ENCODE assay signal across 12 cellular contexts in the genomic region with DNA sequence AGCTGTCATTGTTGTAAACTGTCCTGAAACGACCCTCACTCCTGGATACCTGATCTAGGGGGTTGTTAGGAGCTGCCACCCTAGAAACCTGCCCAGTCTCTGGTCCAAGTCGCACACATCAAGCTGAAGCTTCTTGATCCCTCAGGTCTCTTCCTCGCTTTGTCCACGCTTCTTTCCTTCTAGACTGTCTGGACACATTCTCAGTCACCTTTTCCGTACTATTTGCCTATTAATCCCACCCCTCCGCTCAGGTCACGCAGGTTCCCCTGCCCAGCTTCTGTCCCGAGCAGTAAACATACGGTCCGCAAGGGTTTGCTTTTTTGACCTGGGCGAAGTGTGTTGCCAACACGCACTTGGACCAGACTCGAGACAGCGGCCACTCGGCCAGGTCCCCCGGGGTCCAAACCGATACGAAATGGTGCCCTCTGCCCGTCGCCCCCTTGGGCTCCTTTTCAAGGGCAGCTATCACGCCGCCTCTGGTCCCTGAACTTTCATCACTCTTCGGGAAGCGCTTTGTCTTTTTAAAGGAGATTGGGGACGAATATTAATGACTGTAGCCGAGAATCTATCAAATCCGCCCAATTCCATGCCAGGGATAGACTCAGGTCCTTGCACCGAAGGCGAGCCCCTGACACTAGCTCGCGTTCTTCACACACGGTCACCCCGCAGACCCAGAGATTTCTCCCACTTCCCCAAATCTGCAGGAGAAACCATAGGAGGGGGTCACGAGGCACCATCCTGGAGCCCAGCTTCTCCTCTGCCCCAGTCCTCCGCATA. TPM values are rescaled to one million over a fixed set of nuclear protein-coding genes. Genes with fewer than 3 reads are reported as not detected.
DNase-seq lines count a peak whose midpoint lies in the region; ATAC-seq and TF ChIP-seq lines count a peak whose summit lies in the region.
"Had no signal": no experiment of that assay in that cellular context is flagged by ENCODE, and none has a peak within 500 bp of the region (broad histone marks: within the 10 kb centered on the region; RNA-seq: fewer than 3 reads in every experiment).

No MANE protein-coding gene starts in this region.

- no peak overlapping the region for H4K5ac ChIP-seq in IMR-90 (ENCODE audit: low read depth, low read length)

- H3K9me1 ChIP-seq in IMR-90 (ENCODE audit: insufficient read depth, low read length): no peaks in the 10 kb centered on the region; the same call in 1 of the 2 replicates

- no peaks in the 10 kb centered on the region for H3K36me3 ChIP-seq in IMR-90 (ENCODE audit: control insufficient read depth, insufficient read depth, low read length)
- H3K36me3 ChIP-seq in ectodermal cell (ENCODE audit: control insufficient read depth, insufficient read depth, low read length): no peaks in the 10 kb centered on the region
- H3K36me3 ChIP-seq in right lobe of liver: no peaks in the 10 kb centered on the region
- no peaks in the 10 kb centered on the region for H3K36me3 ChIP-seq in spleen

- H2BK20ac ChIP-seq in IMR-90 (ENCODE audit: low read depth, low read length): no peak overlapping the region

- TF ChIP-seq CTCF in IMR-90 (conservative IDR thresholded peaks at IDR 0.05; ENCODE audit: low read depth, low read length) (no peak), right lobe of liver (IDR thresholded peaks at IDR 0.05) (no peak), spleen (IDR thresholded peaks at IDR 0.05 in 8 of 11, conservative IDR thresholded peaks at IDR 0.05 in 3 of 11) (no peak)

- H4K20me1 ChIP-seq in IMR-90 (ENCODE audit: insufficient read depth, low read length): no peaks in the 10 kb centered on the region

- no peaks in the 10 kb centered on the region for H3K4me1 ChIP-seq in IMR-90 (ENCODE audit: control insufficient read depth, insufficient read depth, low read length)
- H3K4me1 ChIP-seq in ectodermal cell (ENCODE audit: control insufficient read depth, insufficient read depth, low read length): peaks cover 5% of the 10 kb centered on the region
- peaks cover 0 to 10% (median 3%) of the 10 kb centered on the region in 4 donors for H3K4me1 ChIP-seq in right lobe of liver
- H3K4me1 ChIP-seq in spleen: peaks cover 0 to 15% (median 5%) of the 10 kb centered on the region in 6 donors

- H4K8ac ChIP-seq in IMR-90 (ENCODE audit: low read depth in 2 of 2, low read length in 2 of 2): no peak overlapping the region

- H3K4ac ChIP-seq in IMR-90 (ENCODE audit: low read depth, low read length): no peak overlapping the region

- 37% methylated on average over 12 of the region's 35 CpGs; no CpG with 5 or more reads in 1 of the 2 experiments for WGBS in IMR-90 (ENCODE audit: extremely low coverage in 2 of 2, insufficient read length in 1 of 2), 2 experiments
- 78 to 79% methylated on average over 35 of the region's 35 CpGs for WGBS in ectodermal cell, 2 experiments
- 37% methylated on average over 25 of the region's 35 CpGs for WGBS in right lobe of liver (ENCODE audit: insufficient coverage, low coverage, low lambda C conversion rate, missing lambda C conversion rate)
- WGBS in spleen, 5 donors: 25 to 52% (median 29%) methylated on average over 29 to 35 of the region's 35 CpGs

- DNase-seq in IMR-90 (no peak), right lobe of liver (peak in 1 of 3 donors; percentile 49), spleen (peak; percentile 51), T-cell (no peak), NCI-H526 (lab: John Stamatoyannopoulos, UW) (no peak)
- no peak for DNase-seq in activated CD4-positive, alpha-beta T cell treated with anti-CD3 and anti-CD28 coated beads for 1 hour
- DNase-seq: activated B cell treated with CpG ODN at 0.5 μM for 24 hours; activated naive CD4-positive, alpha-beta T cell treated with anti-CD3 and anti-CD28 coated beads, Interleukin-2, amount 50 U/mL, for 16 hours; DND-41; stimulated activated CD8-positive, alpha-beta memory T cell treated with anti-CD3 and anti-CD28 coated beads, Interleukin-4, amount 100 ng/mL, for 48 hours had no signal

- no peak overlapping the region for H3K4me3 Mint-ChIP-seq in T-cell
- H3K4me3 Mint-ChIP-seq: activated B cell treated with CpG ODN at 0.5 μM for 24 hours had no signal

- H3K79me1 ChIP-seq in IMR-90 (ENCODE audit: low read depth in 1 of 2, low read length in 2 of 2): no peaks in the 10 kb centered on the region

- no peak overlapping the region for H2BK15ac ChIP-seq in IMR-90 (ENCODE audit: low read depth, low read length)

- peaks cover 0 to 2% (median 0%) of the 10 kb centered on the region in 3 donors for H3K4me1 Mint-ChIP-seq in T-cell
- H3K4me1 Mint-ChIP-seq: activated B cell treated with CpG ODN at 0.5 μM for 24 hours had no signal

- H2BK5ac ChIP-seq in IMR-90 (ENCODE audit: low read depth, low read length, poor library complexity, severe bottlenecking): no peak overlapping the region

- no peak overlapping the region for H4K91ac ChIP-seq in IMR-90 (ENCODE audit: insufficient read depth, low read depth, low read length)

- TF ChIP-seq RAD21 in IMR-90 (IDR thresholded peaks at IDR 0.05; ENCODE audit: low read length): no peak

- H2AK9ac ChIP-seq in IMR-90 (replicated peaks; ENCODE audit: low read depth, low read length, poor library complexity): no peak overlapping the region

- no peak overlapping the region for H3K18ac ChIP-seq in IMR-90 (ENCODE audit: low read depth, low read length)

- H3K9me3 Mint-ChIP-seq in T-cell: peaks cover 0 to 4% (median 0%) of the 10 kb centered on the region in 3 donors
- H3K9me3 Mint-ChIP-seq: activated B cell treated with CpG ODN at 0.5 μM for 24 hours had no signal

- peaks cover 26 to 33% of the 10 kb centered on the region in 2 donors for H3K27me3 Mint-ChIP-seq in T-cell

- no peak overlapping the region for H3K27ac Mint-ChIP-seq in T-cell
- H3K27ac Mint-ChIP-seq: activated B cell treated with CpG ODN at 0.5 μM for 24 hours had no signal

- H3K9me3 ChIP-seq in IMR-90 (ENCODE audit: control insufficient read depth, insufficient read depth, low read length): peaks cover 2% of the 10 kb centered on the region; the same call in 1 of the 2 replicates
- no peaks in the 10 kb centered on the region for H3K9me3 ChIP-seq in ectodermal cell (ENCODE audit: control insufficient read depth, low read length)
- no peaks in the 10 kb centered on the region for H3K9me3 ChIP-seq in right lobe of liver
- no peaks in the 10 kb centered on the region for H3K9me3 ChIP-seq in spleen

- TF ChIP-seq POLR2A in IMR-90 (IDR thresholded peaks at IDR 0.05; ENCODE audit: low read depth, low read length): no peak
- TF ChIP-seq POLR2A in right lobe of liver (IDR thresholded peaks at IDR 0.05): no peak
- TF ChIP-seq POLR2A in spleen (IDR thresholded peaks at IDR 0.05): no peak

- intact Hi-C loops in IMR-90 (cut with micrococcal nuclease) (loop anchor here (5.0 kb wide), 1 partner anchor 152 kb away; no protein-coding TSS in a partner anchor), right lobe of liver (cut with DNase I) (no loop called here), spleen (cut with DNase I; ENCODE audit: low total_unique reads) (no loop called here)

- no TSS peak for BruUV-seq in IMR-90 (replicated peaks; lab: Mats Ljungman, UMichigan)

- dilution Hi-C loops in IMR-90 (cut with HindIII; ENCODE audit: low sequenced_read_pairs, unreplicated experiment): no loop called here

- H3K14ac ChIP-seq in IMR-90 (replicated peaks; ENCODE audit: low read depth, low read length): no peak overlapping the region

- H3K9ac ChIP-seq in IMR-90 (ENCODE audit: low read depth, low read length): no peak overlapping the region

- no peak overlapping the region for H3K56ac ChIP-seq in IMR-90 (ENCODE audit: extremely low read depth, insufficient read depth, low read length)

- H3K4me3 ChIP-seq in IMR-90 (ENCODE audit: insufficient read depth, low read depth, low read length) (no peak overlapping the region), ectodermal cell (ENCODE audit: insufficient read depth, low read depth, low read length) (peak overlapping the region; percentile 36), right lobe of liver (peak overlapping the region in 2 of 3 donors; percentile 32 to 46), spleen (peak overlapping the region in 7 of 8 donors; percentile 0 to 61 (median 32))

- no peak overlapping the region for H3K23ac ChIP-seq in IMR-90 (ENCODE audit: low read depth, low read length)

- no peaks in the 10 kb centered on the region for H3K36me3 Mint-ChIP-seq in T-cell

- CTCF ChIA-PET in IMR-90 (lab: Yijun Ruan, JAX): no interaction called here
- CTCF ChIA-PET in T-cell (lab: Charles Lee): no interaction called here

- POLR2A ChIA-PET in IMR-90 (lab: Charles Lee; ENCODE audit: unreplicated experiment): no interaction called here
- POLR2A ChIA-PET in T-cell (lab: Charles Lee): no interaction called here

- H3K27me3 ChIP-seq in IMR-90 (ENCODE audit: control insufficient read depth, insufficient read depth, low read length) (peaks cover 35% of the 10 kb centered on the region), ectodermal cell (ENCODE audit: control insufficient read depth, insufficient read depth, low read length, poor library complexity, severe bottlenecking) (peaks cover 38% of the 10 kb centered on the region), right lobe of liver (peaks cover 0 to 11% of the 10 kb centered on the region in 2 donors), spleen (replicated peaks in 1 of 7) (peaks cover 0 to 40% (median 15%) of the 10 kb centered on the region in 7 donors)

- H2AK5ac ChIP-seq in IMR-90 (ENCODE audit: low read depth, low read length): no peak overlapping the region

- no peak for ATAC-seq in IMR-90 (ENCODE audit: low read depth)
- ATAC-seq in right lobe of liver: peak in 2 of 4 donors; percentile 11 to 26
- no peak for ATAC-seq in T-cell (replicated peaks in 1 of 4)
- no peak for ATAC-seq in activated CD4-positive, CD25-positive, alpha-beta regulatory T cell treated with anti-CD3 and anti-CD28 coated beads, Interleukin-2, amount 50 U/mL, for 24 hours

- in situ Hi-C loops in IMR-90 (cut with MboI; ENCODE audit: low sequenced_read_pairs): no loop called here

- peak overlapping the region; percentile 95 for H3K4me2 ChIP-seq in IMR-90 (ENCODE audit: low read depth, low read length)

- no peak overlapping the region for H2BK120ac ChIP-seq in IMR-90 (ENCODE audit: low read depth, low read length)

- H2AFZ ChIP-seq in IMR-90 (replicated peaks; ENCODE audit: low read length, poor library complexity): peak overlapping the region; percentile 80

- H3K27ac ChIP-seq in IMR-90 (ENCODE audit: insufficient read depth, low read length) (no peak overlapping the region), ectodermal cell (ENCODE audit: insufficient read depth, low read depth, low read length, poor library complexity, severe bottlenecking) (no peak overlapping the region), right lobe of liver (no peak overlapping the region), spleen (no peak overlapping the region)

RNA-seq across cellular contexts. Expression of a gene that starts 0.8 kb away (rescaled TPM):
- total RNA-seq in IMR-90 (2012; rRNA removed) (under 0.01 TPM in 2 replicates), right lobe of liver (1 to 10 TPM in 4 of 6 experiments, under 1 TPM in 2; 0.27 to 3.5 (median 1.1) TPM), spleen (under 1 TPM; 0.11 to 0.61 (median 0.34) TPM), T-cell (under 1 TPM in 3 of 5 donors, not detected in 2; 0.03 to 0.07 (median 0.06) TPM)
- polyA plus RNA-seq in IMR-90 (2012; rRNA removed) (0.01 and 0.02 TPM in 2 replicates), spleen (under 1 TPM; 0.07 to 0.16 (median 0.12) TPM)
- under 0.01 and 0.01 TPM in 2 replicates for polyA plus RNA-seq in IMR-90 (2012; cell fraction: cytosol; rRNA removed)
- polyA plus RNA-seq in IMR-90 (2012; cell fraction: nucleus; rRNA removed; ENCODE audit: low replicate concordance): 0.01 TPM in 1 of 2 replicates, not detected in the other
- polyA plus RNA-seq in ectodermal cell (2013, experiment 1 of 4): 0.69 TPM
- 0.78 TPM for polyA plus RNA-seq in ectodermal cell (2013, experiment 2 of 4)
- polyA plus RNA-seq in ectodermal cell (2013, experiment 3 of 4): 0.69 TPM
- 1.5 TPM for polyA plus RNA-seq in ectodermal cell (2013, experiment 4 of 4)
- total RNA-seq: activated B cell treated with CpG ODN at 0.5 μM for 24 hours had no signal
